ENCODE assay signal across 1 cellular context in genomic region chr11:70233511-70233919, GRCh38.
TF ChIP-seq lines count a peak whose summit lies in the region.

No MANE protein-coding gene starts in this region.

TF ChIP-seq in K562, 482 proteins besides CTCF, POLR2A, EP300 and RAD21 (continued from another document and continues in another):
- no peak for TF ChIP-seq ARID4B (CRISPR knock-in tag; IDR thresholded peaks at IDR 0.05)
- no peak for TF ChIP-seq ZNF511 (CRISPR knock-in tag; IDR thresholded peaks at IDR 0.05)
- TF ChIP-seq ARID1B (IDR thresholded peaks at IDR 0.05): peak; percentile 70
- TF ChIP-seq CREB1 (IDR thresholded peaks at IDR 0.05): no peak
- no peak for TF ChIP-seq CREB1 (CRISPR knock-in tag; IDR thresholded peaks at IDR 0.05)
- no peak for TF ChIP-seq BHLHE40 (IDR thresholded peaks at IDR 0.05; ENCODE audit: low read length)
- peak; percentile 28 for TF ChIP-seq RBBP5 (IDR thresholded peaks at IDR 0.05; ENCODE audit: borderline replicate concordance, insufficient read depth, low read length, poor library complexity, severe bottlenecking)
- no peak for TF ChIP-seq ZNF766 (CRISPR knock-in tag; conservative IDR thresholded peaks at IDR 0.05)
- peak; percentile 44 for TF ChIP-seq NFIC (IDR thresholded peaks at IDR 0.05)
- TF ChIP-seq NR2C2 (CRISPR knock-in tag; IDR thresholded peaks at IDR 0.05): no peak
- TF ChIP-seq NR2C2 (tag; IDR thresholded peaks at IDR 0.05): no peak
- no peak for TF ChIP-seq ZKSCAN3 (CRISPR knock-in tag; IDR thresholded peaks at IDR 0.05)
- TF ChIP-seq ZNF589 (CRISPR knock-in tag; IDR thresholded peaks at IDR 0.05; ENCODE audit: low read depth): no peak
- TF ChIP-seq SRSF1 (IDR thresholded peaks at IDR 0.05; ENCODE audit: low read depth, low read length): no peak
- no peak for TF ChIP-seq SMAD2 (IDR thresholded peaks at IDR 0.05; ENCODE audit: low read depth, low read length)
- TF ChIP-seq RB1 (IDR thresholded peaks at IDR 0.05; ENCODE audit: low read depth): no peak
- no peak for TF ChIP-seq ZFX (CRISPR knock-in tag; IDR thresholded peaks at IDR 0.05)
- TF ChIP-seq PCBP1 (IDR thresholded peaks at IDR 0.05; ENCODE audit: low read depth, low read length, poor library complexity, severe bottlenecking): no peak
- TF ChIP-seq MED1 (CRISPR knock-in tag; IDR thresholded peaks at IDR 0.05; ENCODE audit: borderline replicate concordance): no peak
- TF ChIP-seq TFE3 (CRISPR knock-in tag; IDR thresholded peaks at IDR 0.05): no peak
- TF ChIP-seq CUX1 (CRISPR knock-in tag; IDR thresholded peaks at IDR 0.05): no peak
- TF ChIP-seq MBD2 (IDR thresholded peaks at IDR 0.05; ENCODE audit: borderline replicate concordance, low read depth): no peak
- no peak for TF ChIP-seq ZNF232 (CRISPR knock-in tag; IDR thresholded peaks at IDR 0.05)
- no peak for TF ChIP-seq E2F4 (CRISPR knock-in tag; IDR thresholded peaks at IDR 0.05; ENCODE audit: low read depth)
- TF ChIP-seq ID3 (CRISPR knock-in tag; IDR thresholded peaks at IDR 0.05): no peak
- TF ChIP-seq ID3 (tag; IDR thresholded peaks at IDR 0.05): no peak
- TF ChIP-seq GATA2 (CRISPR knock-in tag; IDR thresholded peaks at IDR 0.05): peak; percentile 66; the same call in 1 of the 2 replicates
- TF ChIP-seq CREM (IDR thresholded peaks at IDR 0.05; ENCODE audit: low read depth): peak; percentile 29; the same call in 1 of the 2 replicates
- TF ChIP-seq SRSF9 (IDR thresholded peaks at IDR 0.05; ENCODE audit: borderline replicate concordance, low read depth, low read length): no peak
- no peak for TF ChIP-seq PTBP1 (IDR thresholded peaks at IDR 0.05; ENCODE audit: low read depth, low read length)
- TF ChIP-seq NEUROD1 (IDR thresholded peaks at IDR 0.05; ENCODE audit: borderline replicate concordance, low read depth, low read length, partially characterized antibody): peak; percentile 7
- no peak for TF ChIP-seq KLF10 (CRISPR knock-in tag; IDR thresholded peaks at IDR 0.05)
- TF ChIP-seq ATF3 (IDR thresholded peaks at IDR 0.05): peak; percentile 88
- TF ChIP-seq ATF3 (CRISPR knock-in tag; conservative IDR thresholded peaks at IDR 0.05): no peak
- no peak for TF ChIP-seq HOMEZ (CRISPR knock-in tag; IDR thresholded peaks at IDR 0.05)
- peak; percentile 87 for TF ChIP-seq JUND (IDR thresholded peaks at IDR 0.05; ENCODE audit: borderline replicate concordance, low read depth, low read length)
- peak; percentile 89; the same call in 2 of the 3 replicates for TF ChIP-seq JUND (tag; IDR thresholded peaks at IDR 0.05; ENCODE audit: borderline replicate concordance, low read depth, low read length)
- TF ChIP-seq MEIS2 (IDR thresholded peaks at IDR 0.05; ENCODE audit: partially characterized antibody): peak; percentile 68
- TF ChIP-seq ZBTB8A (IDR thresholded peaks at IDR 0.05; ENCODE audit: partially characterized antibody): no peak
- no peak for TF ChIP-seq MLX (CRISPR knock-in tag; conservative IDR thresholded peaks at IDR 0.05)
- no peak for TF ChIP-seq RAD51 (IDR thresholded peaks at IDR 0.05; ENCODE audit: borderline replicate concordance, low read depth)
- TF ChIP-seq GABPB2 (CRISPR knock-in tag; conservative IDR thresholded peaks at IDR 0.05): no peak
- TF ChIP-seq FOXP1 (CRISPR knock-in tag; IDR thresholded peaks at IDR 0.05): no peak
- TF ChIP-seq STAT5A (IDR thresholded peaks at IDR 0.05; ENCODE audit: borderline replicate concordance, low read length): no peak
- no peak for TF ChIP-seq DLX4 (CRISPR knock-in tag; IDR thresholded peaks at IDR 0.05)
- no peak for TF ChIP-seq ZNF778 (CRISPR knock-in tag; IDR thresholded peaks at IDR 0.05)
- TF ChIP-seq ZBTB43 (CRISPR knock-in tag; IDR thresholded peaks at IDR 0.05): no peak
- TF ChIP-seq ZNF282 (CRISPR knock-in tag; IDR thresholded peaks at IDR 0.05): no peak
